In genomic region chr22:37179126-37179470, GRCh38 we compare ENCODE assay signal across 26 cellular contexts. TPM values are rescaled to one million over a fixed set of nuclear protein-coding genes. Genes with fewer than 3 reads are reported as not detected.
DNase-seq lines count a peak whose midpoint lies in the region; ATAC-seq and TF ChIP-seq lines count a peak whose summit lies in the region.
"Had no signal": no experiment of that assay in that cellular context is flagged by ENCODE, and none has a peak within 500 bp of the region (broad histone marks: within the 10 kb centered on the region; RNA-seq: fewer than 3 reads in every experiment).

No MANE protein-coding gene starts in this region.

- H3K9me2 ChIP-seq in hepatocyte (replicated peaks; ENCODE audit: insufficient read depth) = no peaks in the 10 kb centered on the region

- POLR2A ChIA-PET in Panc1 (lab: Charles Lee) = no interaction called here

- peaks cover 24% of the 10 kb centered on the region for H3K4me1 Mint-ChIP-seq in neural crest cell

- in situ Hi-C loops in Panc1 (cut with HindIII; ENCODE audit: low pct_unique_long_range_greater_than_20kb, low sequenced_read_pairs) = no loop called here

- no TSS peak for BruUV-seq in Panc1 (replicated peaks; lab: Mats Ljungman, UMichigan)

- 93% methylated on average over 10 of the region's 10 CpGs for WGBS in hepatocyte (ENCODE audit: low lambda C conversion rate, missing lambda C conversion rate)
- 82 to 95% (median 89%) methylated on average over 9 to 10 of the region's 10 CpGs for WGBS in stomach, 5 donors

- peak overlapping the region; percentile 50 for H3K27ac Mint-ChIP-seq in neural crest cell (ENCODE audit: unreplicated experiment)
- H3K27ac Mint-ChIP-seq: activated T-helper 2 cell treated with anti-CD3 and anti-CD28 coated beads, Interferon-gamma antibody, Interleukin-2, Interleukin-4, amounts not matched to agents 10 μg/mL and 5 μg/mL and 100 μg/mL, durations not matched to agents 14 hours and 24 hours and 36 hours; CD4-positive, alpha-beta T cell; endodermal cell; WTC11 had no signal

- no peaks in the 10 kb centered on the region for H3K9me3 ChIP-seq in Panc1 (ENCODE audit: control insufficient read depth, insufficient read depth, low read depth, low read length)
- no peaks in the 10 kb centered on the region for H3K9me3 ChIP-seq in hepatocyte (ENCODE audit: low read depth)
- H3K9me3 ChIP-seq in stomach = no peaks in the 10 kb centered on the region
- H3K9me3 ChIP-seq: esophagus squamous epithelium had no signal

- DNase-seq in Panc1 (ENCODE audit: low read depth, low spot score) (no peak), hepatocyte (ENCODE audit: low spot score) (no peak), neural crest cell (ENCODE audit: low read depth, low spot score) (no peak), stomach (no peak), germinal center (ENCODE audit: low spot score) (no peak), nucleus accumbens (lab: John Stamatoyannopoulos, UW) (no peak), GM03348 (ENCODE audit: low spot score) (no peak)
- DNase-seq: activated CD4-positive, alpha-beta T cell treated with anti-CD3 and anti-CD28 coated beads, Interleukin-2, amount 50 U/mL, for 48 hours; activated CD8-positive, alpha-beta memory T cell treated with anti-CD3 and anti-CD28 coated beads, Interleukin-2, amount 50 U/mL, for 48 hours; brain microvascular endothelial cell; CD4-positive, alpha-beta T cell; endodermal cell; esophagus squamous epithelium; HCEC 1CT; midbrain; NCI-H1417; NCI-H524 treated with DMSO at 0.1 percent for 48 hours; stimulated activated CD4-positive, alpha-beta T cell treated with anti-CD3 and anti-CD28 coated beads, Interleukin-15, amount 100 ng/mL, for 24 hours; T-helper 2 cell had no signal

- no peak overlapping the region for H3K4me3 Mint-ChIP-seq in neural crest cell
- H3K4me3 Mint-ChIP-seq: CD4-positive, alpha-beta T cell; endodermal cell; IgD-negative memory B cell; WTC11 had no signal

- no peak overlapping the region for H2AFZ ChIP-seq in hepatocyte

- H3K9me3 Mint-ChIP-seq in neural crest cell = no peaks in the 10 kb centered on the region
- H3K9me3 Mint-ChIP-seq: activated T-helper 2 cell treated with anti-CD3 and anti-CD28 coated beads, Interferon-gamma antibody, Interleukin-2, Interleukin-4, amounts not matched to agents 10 μg/mL and 5 μg/mL and 100 μg/mL, durations not matched to agents 14 hours and 24 hours and 36 hours; CD4-positive, alpha-beta T cell; endodermal cell; WTC11 had no signal

- no peak for TF ChIP-seq EP300 in stomach (IDR thresholded peaks at IDR 0.05)

- H3K4me2 ChIP-seq in hepatocyte = peak overlapping the region; percentile 57

- H4K20me1 ChIP-seq in hepatocyte (ENCODE audit: insufficient read depth, poor library complexity, severe bottlenecking) = no peaks in the 10 kb centered on the region

- H3K27me3 Mint-ChIP-seq in neural crest cell (ENCODE audit: low read depth) = no peaks in the 10 kb centered on the region
- H3K27me3 Mint-ChIP-seq: CD4-positive, alpha-beta T cell had no signal

- ATAC-seq in Panc1 = no peak
- ATAC-seq: WTC11 had no signal

- no peak for TF ChIP-seq CTCF in Panc1 (IDR thresholded peaks at IDR 0.05)
- no peak for TF ChIP-seq CTCF in hepatocyte (IDR thresholded peaks at IDR 0.05; ENCODE audit: poor library complexity)
- no peak for TF ChIP-seq CTCF in neural crest cell (conservative IDR thresholded peaks at IDR 0.05)
- no peak for TF ChIP-seq CTCF in stomach (IDR thresholded peaks at IDR 0.05)

- intact Hi-C loops in Panc1 (cut with micrococcal nuclease; ENCODE audit: unreplicated experiment) (no loop called here), stomach (cut with DNase I; ENCODE audit: low total_unique reads) (no loop called here)

- CTCF ChIA-PET in Panc1 (lab: Charles Lee) = interaction anchor here (0.6 kb wide), 1 partner anchor 52 kb away, joined by 3 read pairs; no protein-coding TSS in a partner anchor

- no peaks in the 10 kb centered on the region for H3K36me3 Mint-ChIP-seq in neural crest cell (ENCODE audit: low read depth)
- H3K36me3 Mint-ChIP-seq: WTC11 had no signal

- H3K27ac ChIP-seq in Panc1 (ENCODE audit: low read length) (peak overlapping the region; percentile 51; the same call in 1 of the 2 replicates), hepatocyte (peak overlapping the region; percentile 80), stomach (peak overlapping the region in 3 of 5 donors; percentile 35 to 56 (median 51))
- H3K27ac ChIP-seq: brain microvascular endothelial cell, SK-N-MC had no signal

- H3K27me3 ChIP-seq in Panc1 (ENCODE audit: control insufficient read depth, insufficient read depth, low read length) (no peaks in the 10 kb centered on the region), hepatocyte (no peaks in the 10 kb centered on the region), stomach (no peaks in the 10 kb centered on the region)
- H3K27me3 ChIP-seq: brain microvascular endothelial cell had no signal

- TF ChIP-seq POLR2A in stomach (IDR thresholded peaks at IDR 0.05) = no peak

- peaks cover 19% of the 10 kb centered on the region for H3K4me1 ChIP-seq in Panc1 (ENCODE audit: control insufficient read depth, insufficient read depth, low read length)
- H3K4me1 ChIP-seq in hepatocyte (ENCODE audit: insufficient read depth) = peaks cover 36% of the 10 kb centered on the region
- H3K4me1 ChIP-seq in stomach = peaks cover 34 to 62% (median 49%) of the 10 kb centered on the region in 4 donors

- H3K4me3 ChIP-seq in Panc1 (ENCODE audit: low read depth in 2 of 2, low read length in 2 of 2) (no peak overlapping the region), hepatocyte (no peak overlapping the region), stomach (no peak overlapping the region)
- H3K4me3 ChIP-seq: esophagus squamous epithelium, SK-N-MC had no signal

- no peaks in the 10 kb centered on the region for H3K79me2 ChIP-seq in hepatocyte

- H3K36me3 ChIP-seq in Panc1 (ENCODE audit: control insufficient read depth, insufficient read depth, low read length) = no peaks in the 10 kb centered on the region
- no peaks in the 10 kb centered on the region for H3K36me3 ChIP-seq in hepatocyte (replicated peaks; ENCODE audit: insufficient read depth, low read depth)
- H3K36me3 ChIP-seq in stomach = peaks cover 0 to 15% (median 5%) of the 10 kb centered on the region in 4 donors
- H3K36me3 ChIP-seq: brain microvascular endothelial cell had no signal

RNA-seq across cellular contexts. Expression of gene C1QTNF6, which starts 8.9 kb away (rescaled TPM):
- 25.0 TPM for total RNA-seq in Panc1 (2021; ENCODE audit: unreplicated experiment)
- polyA plus RNA-seq in Panc1 (2012; ENCODE audit: insufficient read length) = 24.0 TPM
- 17.9 and 23.6 TPM in 2 replicates for total RNA-seq in hepatocyte
- 29.7 and 39.1 TPM in 2 replicates for polyA plus RNA-seq in hepatocyte
- total RNA-seq in neural crest cell = 13.6 TPM in 2 replicates
- total RNA-seq in stomach = 10 to 100 TPM in 1 of 5 donors, 1 to 10 TPM in 2, under 1 TPM in 1, not detected in 1; 0.45 to 10.4 (median 3.0) TPM
- 1 to 10 TPM; 2.3 to 4.5 (median 4.1) TPM for polyA plus RNA-seq in stomach

RNA-seq across cellular contexts. Expression of gene IL2RB, which starts 29.4 kb away (rescaled TPM):
- total RNA-seq in Panc1 (2021; ENCODE audit: unreplicated experiment) = 1.0 TPM
- polyA plus RNA-seq in Panc1 (2012; ENCODE audit: insufficient read length) = 0.59 TPM
- total RNA-seq in hepatocyte = 0.57 and 1.1 TPM in 2 replicates
- polyA plus RNA-seq in hepatocyte = 0.92 and 1.5 TPM in 2 replicates
- total RNA-seq in neural crest cell = 0.50 and 0.56 TPM in 2 replicates
- 1 to 10 TPM in 2 of 5 donors, under 1 TPM in 1, not detected in 2; 0.73 to 5.3 (median 5.2) TPM for total RNA-seq in stomach
- polyA plus RNA-seq in stomach = 1 to 10 TPM in 1 of 3 donors, under 1 TPM in 2; 0.44 to 2.6 (median 0.58) TPM
- total RNA-seq: G401, renal cortical epithelial cell had no signal

RNA-seq across cellular contexts. Expression of gene SSTR3, which starts 33.2 kb away (rescaled TPM):
- total RNA-seq in Panc1 (2021; ENCODE audit: unreplicated experiment) (0.08 TPM), hepatocyte (1.3 and 2.8 TPM in 2 replicates), neural crest cell (0.09 TPM in 2 replicates), stomach (under 1 TPM in 1 of 5 donors, not detected in 4; 0.37 TPM)
- not detected for polyA plus RNA-seq in Panc1 (2012; ENCODE audit: insufficient read length)
- polyA plus RNA-seq in hepatocyte (0.47 and 0.97 TPM in 2 replicates), stomach (under 1 TPM in 2 of 3 donors, not detected in 1; 0.05 to 0.12 TPM)
- total RNA-seq: esophagus squamous epithelium, G401, M059J had no signal
